Comparison of ENCODE assay signal across 1 cellular context in genomic region chr13:109989686-109990085, GRCh38.
A peak's percentile ranks its signal among the peaks of the same experiment; 100 is the strongest.
TF ChIP-seq lines count a peak whose summit lies in the region.

No MANE protein-coding gene starts in this region.

TF ChIP-seq in IMR-90, 13 proteins besides CTCF, POLR2A, EP300 and RAD21 (continued from another document):
- TF ChIP-seq, protein P1, sequence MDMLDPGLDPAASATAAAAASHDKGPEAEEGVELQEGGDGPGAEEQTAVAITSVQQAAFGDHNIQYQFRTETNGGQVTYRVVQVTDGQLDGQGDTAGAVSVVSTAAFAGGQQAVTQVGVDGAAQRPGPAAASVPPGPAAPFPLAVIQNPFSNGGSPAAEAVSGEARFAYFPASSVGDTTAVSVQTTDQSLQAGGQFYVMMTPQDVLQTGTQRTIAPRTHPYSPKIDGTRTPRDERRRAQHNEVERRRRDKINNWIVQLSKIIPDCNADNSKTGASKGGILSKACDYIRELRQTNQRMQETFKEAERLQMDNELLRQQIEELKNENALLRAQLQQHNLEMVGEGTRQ (IDR thresholded peaks at IDR 0.05; ENCODE audit: low read depth, low read length) = peak; percentile 91
- peak; percentile 81 for TF ChIP-seq BHLHE40 (IDR thresholded peaks at IDR 0.05; ENCODE audit: low read depth, low read length)
TF ChIP-seq in IMR-90: peak in this region for 2.
